Comparison of ENCODE assay signal across 1 cellular context in the genomic region with DNA sequence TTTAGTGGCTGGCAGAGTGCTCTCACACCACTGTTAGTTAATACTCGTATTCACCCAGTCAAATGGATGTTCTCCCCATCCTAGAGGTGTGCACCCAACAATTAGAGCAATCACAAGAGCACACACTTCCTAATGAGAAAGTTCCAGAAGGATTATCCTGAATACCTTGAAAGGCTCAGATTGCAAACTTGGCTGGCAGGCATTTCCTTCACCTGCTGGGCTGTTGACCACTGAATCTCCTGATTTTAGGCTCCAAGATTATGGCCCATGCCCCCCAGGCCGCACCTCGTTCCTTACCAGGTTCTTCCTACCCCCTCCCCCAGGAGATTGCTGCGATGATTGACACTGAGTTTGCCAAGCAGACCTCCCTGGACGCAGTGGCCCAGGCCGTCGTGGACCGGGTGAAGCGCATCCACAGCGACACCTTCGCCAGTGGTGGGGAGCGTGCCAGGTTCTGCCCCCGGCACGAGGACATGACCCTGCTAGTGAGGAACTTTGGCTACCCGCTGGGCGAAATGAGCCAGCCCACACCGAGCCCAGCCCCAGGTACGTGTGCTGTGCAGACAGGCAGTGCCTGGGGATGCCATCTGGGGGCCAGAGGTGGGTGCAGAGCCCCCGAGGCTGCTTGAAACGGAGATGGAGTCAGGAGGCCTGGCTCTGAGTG.
TF ChIP-seq lines count a peak whose summit lies in the region.

No MANE protein-coding gene starts in this region.

TF ChIP-seq in H1, 55 proteins besides CTCF, POLR2A, EP300 and RAD21:
- TF ChIP-seq NANOG (IDR thresholded peaks at IDR 0.05; ENCODE audit: insufficient read depth, low read depth, low read length, poor library complexity, severe bottlenecking) (no peak), GTF2F1 (IDR thresholded peaks at IDR 0.05; ENCODE audit: borderline replicate concordance, low read depth, low read length) (no peak), SRF (IDR thresholded peaks at IDR 0.05; ENCODE audit: low read depth, low read length) (no peak), ATF2 (IDR thresholded peaks at IDR 0.05; ENCODE audit: low read length) (no peak), RFX5 (IDR thresholded peaks at IDR 0.05; ENCODE audit: borderline replicate concordance, low read depth, low read length) (no peak), MAX (IDR thresholded peaks at IDR 0.05) (no peak), EZH2 (IDR thresholded peaks at IDR 0.05; ENCODE audit: low read depth, low read length, severe bottlenecking) (no peak), POLR2AphosphoS5 (IDR thresholded peaks at IDR 0.05; ENCODE audit: low read depth, low read length) (no peak), RNF2 (IDR thresholded peaks at IDR 0.05; ENCODE audit: borderline replicate concordance, low read depth, low read length, missing control alignments, poor library complexity, severe bottlenecking) (no peak), RBBP5 (IDR thresholded peaks at IDR 0.05; ENCODE audit: borderline replicate concordance, low read depth, low read length) (no peak), TAF1 (IDR thresholded peaks at IDR 0.05; ENCODE audit: low read depth, low read length) (no peak), TAF7 (optimal IDR thresholded peaks at IDR 0.05; ENCODE audit: borderline replicate concordance, low read depth, low read length) (no peak), USF2 (IDR thresholded peaks at IDR 0.05; ENCODE audit: low read length) (no peak), NRF1 (IDR thresholded peaks at IDR 0.05; ENCODE audit: low read depth, low read length) (no peak), SP1 (IDR thresholded peaks at IDR 0.05; ENCODE audit: low read depth, low read length) (no peak), KDM1A (IDR thresholded peaks at IDR 0.05; ENCODE audit: borderline replicate concordance, low read length) (no peak), SP4 (IDR thresholded peaks at IDR 0.05; ENCODE audit: low read length) (no peak), TEAD4 (IDR thresholded peaks at IDR 0.05; ENCODE audit: low read depth, low read length) (no peak), PHF8 (conservative IDR thresholded peaks at IDR 0.05; ENCODE audit: low read depth, low read length) (no peak)
- TF ChIP-seq, protein P1, sequence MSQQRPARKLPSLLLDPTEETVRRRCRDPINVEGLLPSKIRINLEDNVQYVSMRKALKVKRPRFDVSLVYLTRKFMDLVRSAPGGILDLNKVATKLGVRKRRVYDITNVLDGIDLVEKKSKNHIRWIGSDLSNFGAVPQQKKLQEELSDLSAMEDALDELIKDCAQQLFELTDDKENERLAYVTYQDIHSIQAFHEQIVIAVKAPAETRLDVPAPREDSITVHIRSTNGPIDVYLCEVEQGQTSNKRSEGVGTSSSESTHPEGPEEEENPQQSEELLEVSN (IDR thresholded peaks at IDR 0.05), result no peak
